In the genomic region with DNA sequence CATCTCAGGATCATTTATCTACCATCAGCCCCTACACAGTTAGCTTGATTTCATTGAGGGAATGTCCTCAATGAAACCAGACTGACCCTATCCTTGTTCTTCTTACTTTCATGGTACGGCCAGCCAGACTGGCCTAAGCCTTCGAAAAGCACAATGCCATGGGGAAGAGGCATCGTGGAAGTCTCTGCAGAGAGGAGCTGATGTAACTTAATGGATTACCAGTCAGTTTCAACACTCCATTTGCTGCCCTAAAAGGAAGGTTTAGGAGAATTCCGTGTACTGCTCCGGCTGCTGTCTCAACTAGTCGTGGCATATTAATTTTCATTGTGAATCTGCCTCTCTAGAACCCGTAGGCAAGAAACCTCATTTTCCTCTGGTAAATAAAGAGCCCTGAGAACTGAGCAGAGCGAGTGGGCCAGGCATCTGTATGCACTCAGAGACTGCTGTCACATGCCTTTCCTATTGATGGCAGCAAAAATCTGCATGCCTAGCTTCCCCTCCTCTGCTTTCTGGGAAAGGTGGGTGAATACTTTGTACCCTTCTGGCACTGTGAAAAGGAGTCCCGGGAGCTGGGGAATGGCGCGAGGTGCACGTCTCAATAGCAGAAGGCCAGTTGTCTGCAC, we compare ENCODE assay signal across 1 cellular context.
TF ChIP-seq lines count a peak whose summit lies in the region.

No MANE protein-coding gene starts in this region.

TF ChIP-seq in IMR-90, 13 proteins besides CTCF, POLR2A, EP300 and RAD21 (continued from another document):
- TF ChIP-seq USF2 (IDR thresholded peaks at IDR 0.05; ENCODE audit: low read depth, low read length) (no peak), ELK1 (IDR thresholded peaks at IDR 0.05; ENCODE audit: borderline replicate concordance, low read depth, low read length) (no peak), FOS (IDR thresholded peaks at IDR 0.05; ENCODE audit: low read depth, low read length) (no peak), MAFK (IDR thresholded peaks at IDR 0.05; ENCODE audit: low read depth, low read length) (no peak)
